In the genomic region with DNA sequence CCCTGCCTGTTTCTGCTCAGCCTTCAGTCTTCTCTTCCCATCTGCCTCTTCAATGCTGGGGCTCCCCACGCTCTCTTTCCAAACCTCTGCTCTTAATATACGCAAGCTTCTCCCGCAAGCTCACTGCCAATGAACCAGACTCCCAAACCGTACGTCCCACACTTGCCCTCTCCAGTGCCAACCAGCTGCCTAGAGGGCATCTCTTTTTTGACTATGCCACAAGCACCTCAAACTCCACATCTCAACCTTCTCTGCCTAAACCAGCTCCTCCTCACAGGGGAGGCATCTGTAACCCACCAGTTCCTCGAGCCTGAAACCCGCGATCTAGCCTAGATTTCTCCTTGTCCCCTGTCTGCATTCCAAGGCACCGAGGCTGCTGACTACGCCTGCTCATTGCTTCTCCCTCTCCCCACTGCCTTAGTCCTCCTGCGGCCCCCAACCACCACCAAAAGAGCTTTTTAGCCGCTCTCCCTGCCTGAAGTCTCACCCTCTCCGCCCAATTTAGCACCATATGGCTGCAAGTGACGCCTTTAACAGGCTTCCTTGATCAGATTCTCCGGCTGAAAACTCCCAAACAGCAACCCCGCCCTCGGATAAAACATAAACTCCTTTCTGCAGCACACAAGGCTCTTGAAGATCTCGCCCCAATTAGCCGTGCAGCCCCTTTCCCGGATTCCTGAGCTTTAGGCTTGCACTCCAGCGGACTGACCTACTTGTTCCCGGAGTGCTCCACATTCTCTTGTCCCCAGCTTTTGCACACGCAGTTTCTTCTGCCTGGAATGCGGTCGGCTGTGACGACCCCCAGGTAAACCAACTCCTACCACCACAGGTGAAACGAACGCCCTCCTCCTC, we compare ENCODE assay signal across 6 cellular contexts. TPM values are rescaled to one million over a fixed set of nuclear protein-coding genes. Genes with fewer than 3 reads are reported as not detected.
DNase-seq lines count a peak whose midpoint lies in the region; ATAC-seq and TF ChIP-seq lines count a peak whose summit lies in the region.

No MANE protein-coding gene starts in this region.

- no peaks in the 10 kb centered on the region for H3K36me3 ChIP-seq in SK-N-SH (replicated peaks in 1 of 2; ENCODE audit: control insufficient read depth in 1 of 2, insufficient read depth in 2 of 2, low read length in 1 of 2)

- H3K27me3 ChIP-seq in SK-N-SH (ENCODE audit: insufficient read depth), result no peaks in the 10 kb centered on the region

- no peak overlapping the region; a peak in 1 of 4 replicates for H3K27ac ChIP-seq in SK-N-SH (ENCODE audit: low read depth in 2 of 2, low read length in 1 of 2)

- peak overlapping the region; percentile 86 to 94 (median 90) for H3K4me3 Mint-ChIP-seq in immature natural killer cell

- no peaks in the 10 kb centered on the region for H3K36me3 Mint-ChIP-seq in immature natural killer cell

- peaks cover 59% of the 10 kb centered on the region for H3K79me2 ChIP-seq in SK-N-SH (ENCODE audit: insufficient read depth)

- H3K9ac ChIP-seq in SK-N-SH, result peak overlapping the region; percentile 80

- H3K4me1 Mint-ChIP-seq in immature natural killer cell, result peaks cover 51 to 56% of the 10 kb centered on the region in 2 donors

- POLR2A ChIA-PET in SK-N-SH (lab: Yijun Ruan, JAX), result interaction anchor here (0.6 to 1.1 kb wide), 2 partner anchors 9 to 41 kb away, joined by 3 read pairs; no protein-coding TSS in a partner anchor

- H3K27ac Mint-ChIP-seq in immature natural killer cell, result peak overlapping the region; percentile 49 to 90 (median 78)

- 59% methylated on average over 28 of the region's 28 CpGs for WGBS in SK-N-SH (ENCODE audit: low lambda C conversion rate)

- TF ChIP-seq CTCF in SK-N-SH (IDR thresholded peaks at IDR 0.05), result no peak
- no peak for TF ChIP-seq CTCF in GM13976 (IDR thresholded peaks at IDR 0.05; ENCODE audit: borderline replicate concordance, control extremely low read depth, extremely low read depth, insufficient read depth, missing control alignments)

- H3K9me3 Mint-ChIP-seq in immature natural killer cell, result no peaks in the 10 kb centered on the region

- peaks cover 3 to 18% (median 13%) of the 10 kb centered on the region in 3 donors for H3K27me3 Mint-ChIP-seq in immature natural killer cell (ENCODE audit: low read depth in 3 of 3)

- DNase-seq in G401 (ENCODE audit: low spot score), result peak; percentile 81
- no peak for DNase-seq in SK-N-SH
- DNase-seq in immature natural killer cell, result no peak
- no peak for DNase-seq in GM13976 (ENCODE audit: low spot score)
- DNase-seq in NCI-H226, result no peak

- H3K9me2 ChIP-seq in SK-N-SH, result no peaks in the 10 kb centered on the region

- H3F3A ChIP-seq in SK-N-SH (replicated peaks; ENCODE audit: insufficient read depth), result peaks cover 17% of the 10 kb centered on the region

- no peak for TF ChIP-seq EP300 in SK-N-SH (IDR thresholded peaks at IDR 0.05; ENCODE audit: borderline replicate concordance in 1 of 2, low read depth in 1 of 2, low read length in 1 of 2)

- peak overlapping the region; percentile 99 for H3K4me2 ChIP-seq in SK-N-SH

- ATAC-seq in GM18520 (IDR thresholded peaks at IDR 0.05; ENCODE audit: unreplicated experiment), result no peak

- H2AFZ ChIP-seq in SK-N-SH (ENCODE audit: low read depth), result 0 out of 2 replicates have a peak overlapping the region, but pooled peaks have one; percentile 32

- TF ChIP-seq RAD21 in SK-N-SH (IDR thresholded peaks at IDR 0.05; ENCODE audit: low read length), result no peak

- H3K4me1 ChIP-seq in SK-N-SH (ENCODE audit: control insufficient read depth in 1 of 2, insufficient read depth in 2 of 2, low read depth in 1 of 2, low read length in 1 of 2), result peaks cover 14% of the 10 kb centered on the region in 2 experiments; a peak in 2 of 4 replicates

- H3K4me3 ChIP-seq in SK-N-SH (ENCODE audit: low read depth in 2 of 2, low read length in 1 of 2), result peak overlapping the region; percentile 64 to 75

- CTCF ChIA-PET in SK-N-SH (lab: Yijun Ruan, JAX), result interaction anchor here (0.9 to 1.5 kb wide), 4 partner anchors 9 to 170 kb away, joined by 3 to 4 read pairs (median 4); a partner anchor contains a TSS

- H4K20me1 ChIP-seq in SK-N-SH (ENCODE audit: insufficient read depth), result peaks cover 54% of the 10 kb centered on the region

- no peaks in the 10 kb centered on the region for H3K9me3 ChIP-seq in SK-N-SH

- in situ Hi-C loops in G401 (cut with HindIII; ENCODE audit: low sequenced_read_pairs) (no loop called here), GM13976 (cut with MboI; ENCODE audit: low sequenced_read_pairs, unreplicated experiment) (no loop called here)

TF ChIP-seq in SK-N-SH, 30 proteins besides CTCF, POLR2A, EP300 and RAD21 (continues in another document):
- TF ChIP-seq RCOR1 (IDR thresholded peaks at IDR 0.05; ENCODE audit: low read length) (no peak), FOXJ3 (CRISPR knock-in tag; IDR thresholded peaks at IDR 0.05) (no peak), MXI1 (IDR thresholded peaks at IDR 0.05; ENCODE audit: low read depth, low read length) (no peak), FOXM1 (IDR thresholded peaks at IDR 0.05; ENCODE audit: low read depth) (no peak), NRF1 (IDR thresholded peaks at IDR 0.05; ENCODE audit: low read depth, low read length) (no peak), RXRA (IDR thresholded peaks at IDR 0.05; ENCODE audit: borderline replicate concordance, low read depth) (no peak), YY1 (IDR thresholded peaks at IDR 0.05; ENCODE audit: low read depth) (no peak), EZH2phosphoT487 (IDR thresholded peaks at IDR 0.05; ENCODE audit: borderline replicate concordance, low read depth) (no peak), RFX5 (IDR thresholded peaks at IDR 0.05; ENCODE audit: low read length) (no peak), GABPA (IDR thresholded peaks at IDR 0.05; ENCODE audit: low read depth) (no peak), NFIC (IDR thresholded peaks at IDR 0.05; ENCODE audit: borderline replicate concordance) (no peak)
- TF ChIP-seq, protein P1, sequence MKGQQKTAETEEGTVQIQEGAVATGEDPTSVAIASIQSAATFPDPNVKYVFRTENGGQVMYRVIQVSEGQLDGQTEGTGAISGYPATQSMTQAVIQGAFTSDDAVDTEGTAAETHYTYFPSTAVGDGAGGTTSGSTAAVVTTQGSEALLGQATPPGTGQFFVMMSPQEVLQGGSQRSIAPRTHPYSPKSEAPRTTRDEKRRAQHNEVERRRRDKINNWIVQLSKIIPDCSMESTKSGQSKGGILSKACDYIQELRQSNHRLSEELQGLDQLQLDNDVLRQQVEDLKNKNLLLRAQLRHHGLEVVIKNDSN (IDR thresholded peaks at IDR 0.05; ENCODE audit: borderline replicate concordance, low read depth), result no peak
- TF ChIP-seq, protein P2, sequence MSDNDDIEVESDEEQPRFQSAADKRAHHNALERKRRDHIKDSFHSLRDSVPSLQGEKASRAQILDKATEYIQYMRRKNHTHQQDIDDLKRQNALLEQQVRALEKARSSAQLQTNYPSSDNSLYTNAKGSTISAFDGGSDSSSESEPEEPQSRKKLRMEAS (IDR thresholded peaks at IDR 0.05; ENCODE audit: low read depth), result no peak
- TF ChIP-seq, protein P3, sequence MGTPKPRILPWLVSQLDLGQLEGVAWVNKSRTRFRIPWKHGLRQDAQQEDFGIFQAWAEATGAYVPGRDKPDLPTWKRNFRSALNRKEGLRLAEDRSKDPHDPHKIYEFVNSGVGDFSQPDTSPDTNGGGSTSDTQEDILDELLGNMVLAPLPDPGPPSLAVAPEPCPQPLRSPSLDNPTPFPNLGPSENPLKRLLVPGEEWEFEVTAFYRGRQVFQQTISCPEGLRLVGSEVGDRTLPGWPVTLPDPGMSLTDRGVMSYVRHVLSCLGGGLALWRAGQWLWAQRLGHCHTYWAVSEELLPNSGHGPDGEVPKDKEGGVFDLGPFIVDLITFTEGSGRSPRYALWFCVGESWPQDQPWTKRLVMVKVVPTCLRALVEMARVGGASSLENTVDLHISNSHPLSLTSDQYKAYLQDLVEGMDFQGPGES (IDR thresholded peaks at IDR 0.05; ENCODE audit: low read depth, low read length), result no peak
- TF ChIP-seq, protein P4, sequence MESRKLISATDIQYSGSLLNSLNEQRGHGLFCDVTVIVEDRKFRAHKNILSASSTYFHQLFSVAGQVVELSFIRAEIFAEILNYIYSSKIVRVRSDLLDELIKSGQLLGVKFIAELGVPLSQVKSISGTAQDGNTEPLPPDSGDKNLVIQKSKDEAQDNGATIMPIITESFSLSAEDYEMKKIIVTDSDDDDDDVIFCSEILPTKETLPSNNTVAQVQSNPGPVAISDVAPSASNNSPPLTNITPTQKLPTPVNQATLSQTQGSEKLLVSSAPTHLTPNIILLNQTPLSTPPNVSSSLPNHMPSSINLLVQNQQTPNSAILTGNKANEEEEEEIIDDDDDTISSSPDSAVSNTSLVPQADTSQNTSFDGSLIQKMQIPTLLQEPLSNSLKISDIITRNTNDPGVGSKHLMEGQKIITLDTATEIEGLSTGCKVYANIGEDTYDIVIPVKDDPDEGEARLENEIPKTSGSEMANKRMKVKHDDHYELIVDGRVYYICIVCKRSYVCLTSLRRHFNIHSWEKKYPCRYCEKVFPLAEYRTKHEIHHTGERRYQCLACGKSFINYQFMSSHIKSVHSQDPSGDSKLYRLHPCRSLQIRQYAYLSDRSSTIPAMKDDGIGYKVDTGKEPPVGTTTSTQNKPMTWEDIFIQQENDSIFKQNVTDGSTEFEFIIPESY (IDR thresholded peaks at IDR 0.05; ENCODE audit: borderline replicate concordance, low read depth), result no peak

RNA-seq across cellular contexts. Expression of a gene that starts 1.5 kb away (rescaled TPM):
- total RNA-seq in G401 (2014; rRNA removed; shearing (Covaris generic)), result 54.8 and 56.2 TPM in 2 replicates
- 23.4 and 29.2 TPM in 2 replicates for polyA plus RNA-seq in SK-N-SH (2012; rRNA removed)
- 19.9 and 23.9 TPM in 2 replicates for polyA plus RNA-seq in SK-N-SH (2012; cell fraction: cytosol; rRNA removed)
- 52.4 and 82.2 TPM in 2 replicates for polyA plus RNA-seq in SK-N-SH (2012; cell fraction: nucleus; rRNA removed)
- 10 to 100 TPM; 34.1 to 40.0 (median 36.1) TPM for polyA plus RNA-seq in immature natural killer cell

RNA-seq across cellular contexts. Expression of a gene that starts 48.3 kb away (rescaled TPM):
- total RNA-seq in G401 (2014; rRNA removed; shearing (Covaris generic)), result 34.2 and 49.8 TPM in 2 replicates
- polyA plus RNA-seq in SK-N-SH (2012; rRNA removed) (23.2 and 37.4 TPM in 2 replicates), immature natural killer cell (10 to 100 TPM in 1 of 3 donors, 1 to 10 TPM in 2; 6.3 to 14.1 (median 9.5) TPM)
- polyA plus RNA-seq in SK-N-SH (2012; cell fraction: cytosol; rRNA removed), result 19.1 and 24.7 TPM in 2 replicates
- polyA plus RNA-seq in SK-N-SH (2012; cell fraction: nucleus; rRNA removed), result 53.3 and 71.1 TPM in 2 replicates

RNA-seq across cellular contexts. Expression of a gene that starts 48.7 kb away (rescaled TPM):
- total RNA-seq in G401 (2014; rRNA removed; shearing (Covaris generic)), result 97.7 and 101 TPM in 2 replicates
- 66.1 and 68.9 TPM in 2 replicates for polyA plus RNA-seq in SK-N-SH (2012; rRNA removed)
- polyA plus RNA-seq in SK-N-SH (2012; cell fraction: cytosol; rRNA removed), result 53.4 and 67.1 TPM in 2 replicates
- 129 and 153 TPM in 2 replicates for polyA plus RNA-seq in SK-N-SH (2012; cell fraction: nucleus; rRNA removed)
- 10 to 100 TPM; 13.1 to 18.8 (median 14.2) TPM for polyA plus RNA-seq in immature natural killer cell

RNA-seq across cellular contexts. Expression of a gene that starts 55.8 kb away (rescaled TPM):
- 13.3 and 16.4 TPM in 2 replicates for total RNA-seq in G401 (2014; rRNA removed; shearing (Covaris generic))
- 33.0 and 34.7 TPM in 2 replicates for polyA plus RNA-seq in SK-N-SH (2012; rRNA removed)
- 13.2 and 19.2 TPM in 2 replicates for polyA plus RNA-seq in SK-N-SH (2012; cell fraction: cytosol; rRNA removed)
- 81.8 and 105 TPM in 2 replicates for polyA plus RNA-seq in SK-N-SH (2012; cell fraction: nucleus; rRNA removed)
- polyA plus RNA-seq in immature natural killer cell, result 10 to 100 TPM in 2 of 3 donors, 1 to 10 TPM in 1; 9.5 to 21.7 (median 12.0) TPM
